Comparison of ENCODE assay signal across 8 cellular contexts in genomic region chr1:58816072-58816746, GRCh38. TPM values are rescaled to one million over a fixed set of nuclear protein-coding genes. Genes with fewer than 3 reads are reported as not detected.
DNase-seq lines count a peak whose midpoint lies in the region; ATAC-seq and TF ChIP-seq lines count a peak whose summit lies in the region.

No MANE protein-coding gene starts in this region.

- H3K27me3 Mint-ChIP-seq in T-helper 17 cell, result no peaks in the 10 kb centered on the region

- peaks cover 27% of the 10 kb centered on the region for H3K4me1 Mint-ChIP-seq in T-helper 17 cell

- peak; percentile 74 for TF ChIP-seq POLR2A in GM15510 (IDR thresholded peaks at IDR 0.05; ENCODE audit: borderline replicate concordance, extremely low read depth, insufficient read length)

- H3K4me3 ChIP-seq in right atrium auricular region (peak overlapping the region; percentile 47 to 66), psoas muscle (peak overlapping the region; percentile 65), urinary bladder (ENCODE audit: low read depth, low read length) (peak overlapping the region; percentile 66)

- DNase-seq in NCI-H1105 treated with DMSO at 0.1 percent for 48 hours (lab: John Stamatoyannopoulos, UW), result peak; percentile 81
- DNase-seq in T-helper 17 cell, result peak; percentile 70 to 73 (median 73)
- peak in 55 of 56 donors; percentile 19 to 89 (median 72) for DNase-seq in amygdala (lab: John Stamatoyannopoulos, UW)
- peak; percentile 89 for DNase-seq in right atrium auricular region (ENCODE audit: low spot score)
- peak; percentile 93 to 95 for DNase-seq in psoas muscle

- H3K9me3 ChIP-seq in T-helper 17 cell (ENCODE audit: control insufficient read depth, low read length, poor library complexity, severe bottlenecking) (no peaks in the 10 kb centered on the region), right atrium auricular region (no peaks in the 10 kb centered on the region), psoas muscle (no peaks in the 10 kb centered on the region)

- H3K36me3 ChIP-seq in right atrium auricular region (no peaks in the 10 kb centered on the region), psoas muscle (ENCODE audit: insufficient read depth in 1 of 2, low read depth in 1 of 2) (no peaks in the 10 kb centered on the region), urinary bladder (ENCODE audit: insufficient read depth) (no peaks in the 10 kb centered on the region)

- H3K4me1 ChIP-seq in right atrium auricular region (peaks cover 0 to 29% of the 10 kb centered on the region in 2 donors), psoas muscle (no peaks in the 10 kb centered on the region), urinary bladder (ENCODE audit: insufficient read depth) (no peaks in the 10 kb centered on the region)

- intact Hi-C loops in psoas muscle (cut with DNase I), result loop anchor here in 1 of 2 donors (5.0 kb wide), 2 partner anchors 66 to 86 kb away; no protein-coding TSS in a partner anchor

- WGBS in psoas muscle, 3 donors, result 0 to 1% (median 1%) methylated on average over 44 to 49 of the region's 49 CpGs
- under 1% methylated on average over 49 of the region's 49 CpGs for WGBS in urinary bladder

- peak overlapping the region; percentile 89 for H3K4me3 Mint-ChIP-seq in T-helper 17 cell

- H3K27ac ChIP-seq in right atrium auricular region (peak overlapping the region; percentile 82 to 86), psoas muscle (peak overlapping the region; percentile 97), urinary bladder (ENCODE audit: low read depth) (peak overlapping the region; percentile 96)

- H3K36me3 Mint-ChIP-seq in T-helper 17 cell (ENCODE audit: low read depth), result no peaks in the 10 kb centered on the region

- H3K27me3 ChIP-seq in right atrium auricular region, result no peaks in the 10 kb centered on the region
- no peaks in the 10 kb centered on the region for H3K27me3 ChIP-seq in psoas muscle (ENCODE audit: insufficient read depth in 3 of 3, low read length in 2 of 3)

- peak; percentile 90 for ATAC-seq in HG02759 (IDR thresholded peaks at IDR 0.05; ENCODE audit: unreplicated experiment)
- peak; percentile 71 for ATAC-seq in T-helper 17 cell
- peak; percentile 89 to 94 (median 92) for ATAC-seq in psoas muscle

- TF ChIP-seq CTCF in right atrium auricular region (IDR thresholded peaks at IDR 0.05), result peak in 1 of 2 donors; percentile 40
- no peak for TF ChIP-seq CTCF in psoas muscle (IDR thresholded peaks at IDR 0.05)

- H3K27ac Mint-ChIP-seq in T-helper 17 cell, result peak overlapping the region; percentile 94

RNA-seq across cellular contexts. Expression of gene JUN, which starts 32.4 kb away (rescaled TPM):
- total RNA-seq in T-helper 17 cell (1,000 to 10,000 TPM; 1,878 to 2,007 TPM), right atrium auricular region (100 to 1,000 TPM in 1 of 2 donors, 10 to 100 TPM in 1; 74.3 to 199 TPM), psoas muscle (100 to 1,000 TPM in 3 of 4 donors, 10 to 100 TPM in 1; 93.8 to 213 (median 164) TPM), urinary bladder (114 TPM)
- polyA plus RNA-seq in psoas muscle (100 to 1,000 TPM in 1 of 3 donors, 10 to 100 TPM in 2; 40.1 to 137 (median 60.0) TPM), urinary bladder (615 TPM)

Comparison
In these comparisons a context has a peak if more than half of its experiments do, and no peak if none do; other contexts are left out.
1. Peak in every context shown above with its lines: DNase-seq, ATAC-seq, H3K4me3 ChIP-seq and H3K27ac ChIP-seq.
2. RNA of gene JUN, which starts 32.4 kb away (total RNA-seq): 1,878 to 2,007 TPM in T-helper 17 cell; 74.3 to 199 TPM in right atrium auricular region, 93.8 to 213 TPM in psoas muscle and 114 TPM in urinary bladder (single experiment); every median in the first group is over 4 times any median in the second.